In the genomic region with DNA sequence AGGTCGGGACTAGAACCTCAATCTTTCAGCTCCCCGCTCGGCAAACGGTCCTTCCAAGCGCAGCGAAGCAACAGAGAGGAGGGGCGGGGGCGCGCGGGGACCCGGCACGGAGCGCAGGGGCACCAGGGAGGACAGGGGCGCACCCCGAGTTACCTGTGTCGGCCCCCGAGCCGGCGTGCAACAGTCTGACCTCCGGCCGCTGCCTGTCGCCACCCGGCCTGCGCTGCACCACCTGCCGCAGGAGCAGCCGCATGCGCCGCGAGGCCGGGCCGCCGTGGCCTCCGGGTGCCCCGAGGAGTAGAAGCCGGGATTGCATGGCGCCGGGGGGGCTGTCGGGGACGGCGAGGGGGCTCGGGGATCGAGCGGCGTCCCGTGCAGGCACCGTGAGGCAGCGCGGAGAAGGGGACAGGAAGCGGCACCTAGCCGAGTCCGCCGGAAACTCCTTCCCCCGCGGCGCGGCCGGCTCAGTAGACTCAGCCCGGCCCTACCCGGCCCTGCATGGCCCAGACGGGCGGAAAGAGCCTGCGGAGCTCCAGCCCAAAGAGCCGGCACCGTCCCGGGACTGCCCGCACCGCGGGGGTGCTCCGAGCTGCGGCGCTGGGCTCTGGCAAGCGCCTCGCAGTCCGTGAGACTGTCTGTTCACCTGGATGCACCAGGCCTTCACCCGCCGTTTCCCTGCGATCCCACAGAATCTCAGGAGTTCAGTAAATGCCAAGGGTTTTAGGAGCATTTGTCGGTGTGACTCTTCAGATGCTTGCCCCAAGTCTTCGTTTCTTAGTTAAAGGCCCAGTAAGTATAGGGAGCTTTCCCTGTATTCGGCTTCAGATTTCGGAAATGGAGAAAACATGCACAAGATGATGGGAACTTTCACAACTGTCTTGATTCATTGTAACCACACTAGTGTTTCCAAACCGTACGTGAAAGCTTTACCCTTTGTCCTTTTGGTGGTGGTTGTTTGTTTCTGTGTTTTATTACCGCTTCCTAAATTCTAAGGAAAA, we compare ENCODE assay signal across 8 cellular contexts. TPM values are rescaled to one million over a fixed set of nuclear protein-coding genes. Genes with fewer than 3 reads are reported as not detected.
DNase-seq lines count a peak whose midpoint lies in the region; ATAC-seq and TF ChIP-seq lines count a peak whose summit lies in the region.

A gene (minus strand): TSS at position 410 of the 998 bp plus-strand sequence. CDS start 94 bp downstream, at position 316.

- peak within 1 kb of the TSS; percentile 81 to 87 for H3K27ac ChIP-seq in left lung

- no peak for DNase-seq in AG09309 (ENCODE audit: low read depth)
- DNase-seq in NCI-H526 (lab: John Stamatoyannopoulos, UW): peak; percentile 69 to 96
- DNase-seq in activated CD4-positive, alpha-beta T cell treated with anti-CD3 and anti-CD28 coated beads, Interleukin-2, amount 50 U/mL, for 1 hour: peak; percentile 80
- DNase-seq in dermis blood vessel endothelial cell: peak; percentile 72
- DNase-seq in left lung: peak; percentile 81 to 94
- DNase-seq in stimulated activated CD4-positive, alpha-beta T cell treated with anti-CD3 and anti-CD28 coated beads, Interleukin-2, amount 100 ng/mL, for 48 hours: peak; percentile 75 to 83

- H3K27me3 ChIP-seq in left lung: no peaks in the 10 kb centered on the region

- no peaks in the 10 kb centered on the region for H3K9me3 ChIP-seq in left lung

- intact Hi-C loops in left lung (cut with DNase I): no loop called here

- peaks cover 0 to 27% of the 10 kb centered on the region in 2 donors for H3K4me1 ChIP-seq in left lung

- ATAC-seq in GM18907 (IDR thresholded peaks at IDR 0.05; ENCODE audit: unreplicated experiment) (peak; percentile 88), HG03139 (IDR thresholded peaks at IDR 0.05; ENCODE audit: unreplicated experiment) (peak; percentile 87), left lung (peak; percentile 97)

- H3K4me3 ChIP-seq in AG09309 (ENCODE audit: control insufficient read depth, low read depth, low read length) (peak within 1 kb of the TSS; percentile 70), left lung (peak within 1 kb of the TSS; percentile 78 to 82)

- TF ChIP-seq CTCF in AG09309 (IDR thresholded peaks at IDR 0.05; ENCODE audit: control insufficient read depth, insufficient read depth, low read depth, low read length, missing control alignments): no peak
- TF ChIP-seq CTCF in left lung (IDR thresholded peaks at IDR 0.05): no peak

- no peaks in the 10 kb centered on the region for H3K36me3 ChIP-seq in left lung

RNA-seq across cellular contexts. Expression of the gene that starts here (rescaled TPM):
- total RNA-seq in dermis blood vessel endothelial cell (12.6 and 14.0 TPM in 2 replicates), left lung (10 to 100 TPM; 18.5 to 24.4 TPM)
